In the genomic region with DNA sequence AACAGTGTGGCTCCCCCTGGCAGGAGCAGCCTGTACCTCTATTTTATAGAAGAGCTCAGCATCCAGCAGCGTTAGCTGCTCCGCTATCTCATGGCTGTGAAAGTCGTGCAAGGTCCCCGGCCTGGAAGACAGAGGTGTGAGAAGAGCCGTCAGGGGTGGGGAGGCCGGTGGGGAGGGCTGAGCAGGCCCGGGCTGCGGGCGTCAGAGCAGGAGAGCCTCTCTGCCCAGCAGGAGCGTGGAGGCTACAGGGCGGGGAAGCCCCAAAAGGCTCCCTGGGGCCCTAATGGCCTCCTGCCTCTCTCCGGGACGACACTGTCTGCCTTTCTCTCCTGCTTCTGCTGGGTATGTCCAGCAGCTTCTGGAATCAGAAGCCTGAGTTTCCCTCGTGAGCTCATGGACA, we compare ENCODE assay signal across 17 cellular contexts. TPM values are rescaled to one million over a fixed set of nuclear protein-coding genes. Genes with fewer than 3 reads are reported as not detected.
DNase-seq lines count a peak whose midpoint lies in the region; ATAC-seq, FAIRE-seq and TF ChIP-seq lines count a peak whose summit lies in the region.
"Had no signal": no experiment of that assay in that cellular context is flagged by ENCODE, and none has a peak within 500 bp of the region (broad histone marks: within the 10 kb centered on the region; RNA-seq: fewer than 3 reads in every experiment).

No MANE protein-coding gene starts in this region.

- H3K27me3 ChIP-seq in heart right ventricle: no peaks in the 10 kb centered on the region
- H3K27me3 ChIP-seq in H1 (replicated peaks in 1 of 4; ENCODE audit: control insufficient read depth in 3 of 4, extremely low read depth in 1 of 4, insufficient read depth in 3 of 4, low read length in 3 of 4): no peaks in the 10 kb centered on the region

- peaks cover 0 to 2% of the 10 kb centered on the region in 2 experiments for H4K20me1 ChIP-seq in H1 (replicated peaks in 1 of 2; ENCODE audit: control insufficient read depth in 1 of 2, insufficient read depth in 2 of 2, low read length in 2 of 2)

- H3K79me2 ChIP-seq in H1 (ENCODE audit: control insufficient read depth in 1 of 2, insufficient read depth in 2 of 2, low read length in 2 of 2): no peaks in the 10 kb centered on the region

- no peak overlapping the region for H4K8ac ChIP-seq in H1 (ENCODE audit: extremely low read depth, insufficient read depth, low read length)

- POLR2A ChIA-PET in HEK293 (lab: Yijun Ruan, JAX) (interaction anchor here (0.5 kb wide), 1 partner anchor 195 kb away, joined by 3 read pairs; no protein-coding TSS in a partner anchor), H1 (lab: Charles Lee; ENCODE audit: partially characterized antibody) (interaction anchor here (0.6 to 1.2 kb wide), 2 partner anchors 52 to 159 kb away, joined by 3 read pairs; no protein-coding TSS in a partner anchor)

- intact Hi-C loops in Right ventricle myocardium inferior (cut with DNase I) (no loop called here), heart right ventricle (cut with DNase I) (loop anchor here in 1 of 10 donors (2.0 kb wide), 1 partner anchor 153 kb away; the partner anchor contains the start of gene RAPGEF1), posterior vena cava (cut with DNase I) (no loop called here)

- peaks cover 0 to 39% (median 4%) of the 10 kb centered on the region in 9 donors for H3K4me1 ChIP-seq in heart right ventricle
- no peaks in the 10 kb centered on the region for H3K4me1 ChIP-seq in HEK293 (ENCODE audit: control insufficient read depth, insufficient read depth, low read length)
- H3K4me1 ChIP-seq in H1 (replicated peaks in 1 of 4; ENCODE audit: control insufficient read depth in 3 of 4, insufficient read depth in 4 of 4, low read length in 3 of 4): no peaks in the 10 kb centered on the region

- TF ChIP-seq CTCF in heart right ventricle (IDR thresholded peaks at IDR 0.05) (no peak), HEK293 (tag by site-specific recombination; IDR thresholded peaks at IDR 0.05) (no peak), H1 (IDR thresholded peaks at IDR 0.05; ENCODE audit: control extremely low read depth in 1 of 3, insufficient read depth in 1 of 3, low read depth in 1 of 3, low read length in 3 of 3) (no peak)

- H3K27ac ChIP-seq in heart right ventricle (no peak overlapping the region), HEK293 (ENCODE audit: extremely low read depth, low read depth, low read length) (no peak overlapping the region), H1 (ENCODE audit: low read depth, low read length) (no peak overlapping the region)
- H3K27ac ChIP-seq: PC-9 had no signal

- H3K9me3 ChIP-seq in heart right ventricle (no peaks in the 10 kb centered on the region), HEK293 (ENCODE audit: control insufficient read depth, insufficient read depth, low read depth, low read length) (no peaks in the 10 kb centered on the region), H1 (ENCODE audit: insufficient read depth in 2 of 2, low read depth in 1 of 2, low read length in 1 of 2) (no peaks in the 10 kb centered on the region)

- no peak overlapping the region for H4K5ac ChIP-seq in H1 (ENCODE audit: insufficient read length, low read depth, low read length)

- no peak overlapping the region for H3K18ac ChIP-seq in H1 (ENCODE audit: extremely low read depth, low read length)

- no peak overlapping the region for H2BK20ac ChIP-seq in H1 (ENCODE audit: low read length)

- peaks cover 0 to 89% (median 49%) of the 10 kb centered on the region in 9 donors for H3K36me3 ChIP-seq in heart right ventricle
- peaks cover 0 to 56% of the 10 kb centered on the region in 2 experiments; a peak in 2 of 3 replicates for H3K36me3 ChIP-seq in HEK293 (ENCODE audit: control insufficient read depth in 2 of 2, insufficient read depth in 1 of 2, low read length in 2 of 2)
- H3K36me3 ChIP-seq in H1 (ENCODE audit: control insufficient read depth in 2 of 4, insufficient read depth in 4 of 4, low read length in 3 of 4): peaks cover 2 to 4% (median 2%) of the 10 kb centered on the region in 4 experiments; a peak in 6 of 8 replicates

- no peak overlapping the region for H2BK12ac ChIP-seq in H1 (ENCODE audit: low read depth, low read length)

- H3K4me3 ChIP-seq in heart right ventricle: no peak overlapping the region
- H3K4me3 ChIP-seq in HEK293 (ENCODE audit: low read depth, low read length): no peak overlapping the region
- H3K4me3 ChIP-seq in H1 (ENCODE audit: extremely low read depth in 1 of 4, insufficient read depth in 2 of 4, low read depth in 3 of 4, low read length in 4 of 4): no peak overlapping the region
- H3K4me3 ChIP-seq: PC-9 had no signal

- no peak overlapping the region for H3K4me2 ChIP-seq in H1 (ENCODE audit: insufficient read depth in 1 of 2, low read depth in 2 of 2, low read length in 2 of 2)
- H3K4me2 ChIP-seq: PC-9 had no signal

- TF ChIP-seq POLR2A in H1 (IDR thresholded peaks at IDR 0.05; ENCODE audit: control extremely low read depth in 1 of 2, low read depth in 2 of 2, low read length in 2 of 2): no peak

- H3K79me1 ChIP-seq in H1 (ENCODE audit: low read depth, low read length): no peaks in the 10 kb centered on the region

- no peak overlapping the region for H3K14ac ChIP-seq in H1 (ENCODE audit: insufficient read length)

- no peak for TF ChIP-seq RAD21 in H1 (IDR thresholded peaks at IDR 0.05 in 1 of 2, conservative IDR thresholded peaks at IDR 0.05 in 1 of 2; ENCODE audit: low read depth in 2 of 2, low read length in 2 of 2)

- H2BK15ac ChIP-seq in H1 (ENCODE audit: low read length): no peak overlapping the region

- no peak overlapping the region for H3K4ac ChIP-seq in H1 (replicated peaks; ENCODE audit: insufficient read length, low read depth, low read length)

- DNase-seq in Right ventricle myocardium inferior (ENCODE audit: missing footprints) (peak; percentile 16), heart right ventricle (no peak), H1 (ENCODE audit: low read depth in 1 of 2, low spot score in 2 of 2) (no peak), posterior vena cava (ENCODE audit: low spot score) (peak; percentile 57), NCI-H510A treated with DMSO at 0.1 percent for 48 hours (lab: John Stamatoyannopoulos, UW) (no peak), NAMALWA (ENCODE audit: low spot score) (no peak), NCI-H1048 (lab: John Stamatoyannopoulos, UW) (no peak)
- DNase-seq: AML-193, GOT3, HFFc6, KBM-7, NCI-H1105, NCI-H1694 treated with DMSO at 0.1 percent for 48 hours, NCI-H748 treated with DMSO at 0.1 percent for 48 hours, PC-9, SHP77 had no signal

- H3K23me2 ChIP-seq in H1 (ENCODE audit: low read depth, low read length): no peaks in the 10 kb centered on the region

- no peak overlapping the region for H2AK5ac ChIP-seq in H1 (ENCODE audit: low read depth, low read length)

- no peak overlapping the region for H3K23ac ChIP-seq in H1 (ENCODE audit: insufficient read length)

- H3K56ac ChIP-seq in H1 (replicated peaks; ENCODE audit: insufficient read length, low read depth, low read length): no peak overlapping the region

- 77 to 80% methylated on average over 14 of the region's 14 CpGs for WGBS in heart right ventricle, 2 donors
- WGBS in H1 (ENCODE audit: extremely low coverage in 1 of 2, insufficient coverage in 1 of 2, insufficient read length in 1 of 2, insufficient replicate concordance in 2 of 2, low coverage in 1 of 2, low lambda C conversion rate in 2 of 2, missing lambda C conversion rate in 1 of 2), 2 experiments: 92% methylated on average over 13 of the region's 14 CpGs; no CpG with 5 or more reads in 1 of the 2 experiments

- FAIRE-seq in H1 (lab: Jason Lieb, UNC): no peak

- ATAC-seq in Right ventricle myocardium inferior: no peak
- ATAC-seq in heart right ventricle: no peak

- peak overlapping the region; percentile 24; the same call in 1 of the 2 replicates for H2BK5ac ChIP-seq in H1 (ENCODE audit: low read depth, low read length)

- no peak for TF ChIP-seq EP300 in H1 (IDR thresholded peaks at IDR 0.05; ENCODE audit: borderline replicate concordance in 1 of 2, low read depth in 2 of 2, low read length in 2 of 2)

- no peak overlapping the region for H4K91ac ChIP-seq in H1 (replicated peaks; ENCODE audit: insufficient read length, low read length)

- CTCF ChIA-PET in HEK293 (lab: Yijun Ruan, JAX): interaction anchor here (0.7 to 8.8 kb wide), 3 partner anchors 149 to 556 kb away, joined by 3 to 193 read pairs (median 3); partner anchors contain the start of gene RAPGEF1
- CTCF ChIA-PET in H1 (lab: Charles Lee; ENCODE audit: partially characterized antibody): interaction anchor here (0.8 to 2.9 kb wide), 6 partner anchors 9 to 238 kb away, joined by 3 to 12 read pairs (median 4); partner anchors contain the start of gene RAPGEF1

- no peak overlapping the region for H2BK120ac ChIP-seq in H1 (replicated peaks; ENCODE audit: low read depth, low read length)

- no peak overlapping the region for H3K9ac ChIP-seq in H1 (replicated peaks in 1 of 4; ENCODE audit: extremely low read depth in 1 of 4, low read depth in 3 of 4, low read length in 3 of 4)

- no peak overlapping the region for H2AFZ ChIP-seq in H1 (ENCODE audit: low read length)
- H2AFZ ChIP-seq: PC-9 had no signal

TF ChIP-seq in H1, 55 proteins besides CTCF, POLR2A, EP300 and RAD21 (continues in another document):
- no peak for TF ChIP-seq BRCA1 (IDR thresholded peaks at IDR 0.05; ENCODE audit: low read depth, low read length)

RNA-seq across cellular contexts. Expression of gene PRRT1B, which starts 42.6 kb away (rescaled TPM):
- total RNA-seq in Right ventricle myocardium inferior (not detected), heart right ventricle (not detected), posterior vena cava (not detected)
- polyA plus RNA-seq in heart right ventricle (not detected), H1 (2011; rRNA removed) (0.30 and 0.71 TPM in 2 replicates)
- 1.1 and 1.2 TPM in 2 replicates for total RNA-seq in H1 (2021; fragmentation: NEBNext Ultra II Directional; extraction: Animal tissue kit (Norgen Biotek cat#: 25700))
- polyA plus RNA-seq in H1 (2011; cell fraction: cytosol; rRNA removed): 0.61 TPM
- polyA plus RNA-seq in H1 (2011; cell fraction: nucleus; rRNA removed): 0.93 TPM
- polyA plus RNA-seq in H1 (2012, experiment 1 of 2): 0.29 to 0.64 TPM (median 0.51 TPM) in 4 replicates
- 0.35 TPM for polyA plus RNA-seq in H1 (2012, experiment 2 of 2)
- 0.41 TPM for polyA plus RNA-seq in H1 (2013, experiment 1 of 2)
- 0.37 TPM for polyA plus RNA-seq in H1 (2013, experiment 2 of 2)
- polyA minus RNA-seq in H1 (2011; rRNA and poly(A)+ RNA removed): 0.19 and 0.34 TPM in 2 replicates
- polyA minus RNA-seq in H1 (2011; cell fraction: cytosol; rRNA and poly(A)+ RNA removed): not detected
- 1.00 TPM for polyA minus RNA-seq in H1 (2011; cell fraction: nucleus; rRNA and poly(A)+ RNA removed)
- total RNA-seq: HFFc6, PC-9 had no signal

RNA-seq across cellular contexts. Expression of gene UCK1, which starts 56.8 kb away (rescaled TPM):
- total RNA-seq in Right ventricle myocardium inferior (23.5 TPM), heart right ventricle (10 to 100 TPM; 16.6 to 29.5 (median 22.5) TPM), posterior vena cava (10 to 100 TPM; 16.8 to 18.8 TPM)
- polyA plus RNA-seq in heart right ventricle (10 to 100 TPM; 27.7 to 32.7 TPM), H1 (2011; rRNA removed) (42.0 and 47.0 TPM in 2 replicates)
- 35.1 and 36.2 TPM in 2 replicates for total RNA-seq in H1 (2021; fragmentation: NEBNext Ultra II Directional; extraction: Animal tissue kit (Norgen Biotek cat#: 25700))
- 43.9 TPM for polyA plus RNA-seq in H1 (2011; cell fraction: cytosol; rRNA removed)
- polyA plus RNA-seq in H1 (2011; cell fraction: nucleus; rRNA removed): 55.2 TPM
- 27.7 to 42.8 TPM (median 39.0 TPM) in 4 replicates for polyA plus RNA-seq in H1 (2012, experiment 1 of 2)
- 37.9 TPM for polyA plus RNA-seq in H1 (2012, experiment 2 of 2)
- polyA plus RNA-seq in H1 (2013, experiment 1 of 2): 18.6 TPM
- polyA plus RNA-seq in H1 (2013, experiment 2 of 2): 19.0 TPM
- 26.7 and 27.2 TPM in 2 replicates for polyA minus RNA-seq in H1 (2011; rRNA and poly(A)+ RNA removed)
- 35.4 TPM for polyA minus RNA-seq in H1 (2011; cell fraction: cytosol; rRNA and poly(A)+ RNA removed)
- 34.5 TPM for polyA minus RNA-seq in H1 (2011; cell fraction: nucleus; rRNA and poly(A)+ RNA removed)

Comparison
In these comparisons a context has a peak if more than half of its experiments do, and no peak if none do; other contexts are left out.
1. DNase-seq: peak in Right ventricle myocardium inferior (single experiment) and posterior vena cava (single experiment); none in heart right ventricle (0 of 2), H1 (0 of 2), NCI-H510A treated with DMSO at 0.1 percent for 48 hours (single experiment), NAMALWA (single experiment) and NCI-H1048 (single experiment).